In genomic region chr4:8867624-8868320, GRCh38 we compare ENCODE assay signal across 1 cellular context.
TF ChIP-seq lines count a peak whose summit lies in the region.

No MANE protein-coding gene starts in this region.

TF ChIP-seq in GM23338, 12 proteins besides CTCF, POLR2A, EP300 and RAD21 (continued from another document):
- TF ChIP-seq ZNF462 (CRISPR knock-in tag; IDR thresholded peaks at IDR 0.05) = no peak
- no peak for TF ChIP-seq NANOG (IDR thresholded peaks at IDR 0.05; ENCODE audit: borderline replicate concordance)
- TF ChIP-seq EZH2phosphoT487 (IDR thresholded peaks at IDR 0.05; ENCODE audit: unreplicated experiment) = peak; percentile 21
- TF ChIP-seq CREB1 (CRISPR knock-in tag; IDR thresholded peaks at IDR 0.05; ENCODE audit: low read depth) = no peak
